Comparison of ENCODE assay signal across 8 cellular contexts in genomic region chr2:42810971-42811865, GRCh38. TPM values are rescaled to one million over a fixed set of nuclear protein-coding genes. Genes with fewer than 3 reads are reported as not detected.
DNase-seq lines count a peak whose midpoint lies in the region; ATAC-seq and TF ChIP-seq lines count a peak whose summit lies in the region.

No MANE protein-coding gene starts in this region.

- H3K4me1 ChIP-seq in left ventricle myocardium inferior, result peaks cover 28% of the 10 kb centered on the region

- peak overlapping the region; percentile 83 for H3K4me3 ChIP-seq in left ventricle myocardium inferior

- no peak for TF ChIP-seq CTCF in left ventricle myocardium inferior (IDR thresholded peaks at IDR 0.05; ENCODE audit: borderline replicate concordance)

- H3K27ac ChIP-seq in left ventricle myocardium inferior (replicated peaks), result peak overlapping the region; percentile 100

- DNase-seq in AG08396 (ENCODE audit: low spot score) (peak; percentile 50), RKO (ENCODE audit: low spot score) (peak; percentile 61), amniotic epithelial cell (ENCODE audit: low read depth) (peak; percentile 53), left ventricle myocardium inferior (peak; percentile 52), posterior cingulate gyrus (peak; percentile 28 to 94 (median 61)), NCI-H187 (lab: John Stamatoyannopoulos, UW) (no peak)

- H3K9me3 ChIP-seq in left ventricle myocardium inferior (replicated peaks), result no peaks in the 10 kb centered on the region

- intact Hi-C loops in left ventricle myocardium inferior (cut with micrococcal nuclease) (no loop called here), posterior cingulate gyrus (cut with DNase I) (no loop called here)

- H3K36me3 ChIP-seq in left ventricle myocardium inferior, result no peaks in the 10 kb centered on the region

- peak; percentile 1 for ATAC-seq in GM18519 (IDR thresholded peaks at IDR 0.05; ENCODE audit: low FRiP score, unreplicated experiment)
- ATAC-seq in HG03095 (IDR thresholded peaks at IDR 0.05; ENCODE audit: unreplicated experiment), result peak; percentile 5

- no peaks in the 10 kb centered on the region for H3K27me3 ChIP-seq in left ventricle myocardium inferior (ENCODE audit: low read depth)

RNA-seq across cellular contexts. Expression of gene HAAO, which starts 18.8 kb away (rescaled TPM):
- total RNA-seq in left ventricle myocardium inferior, result 2.3 TPM

RNA-seq across cellular contexts. Expression of gene OXER1, which starts 47.3 kb away (rescaled TPM):
- 0.36 TPM for total RNA-seq in left ventricle myocardium inferior

Comparison
In these comparisons a context has a peak if more than half of its experiments do, and no peak if none do; other contexts are left out.
1. DNase-seq: peak in AG08396 (single experiment), RKO (single experiment), amniotic epithelial cell (single experiment), left ventricle myocardium inferior (single experiment) and posterior cingulate gyrus (10 of 10); none in NCI-H187 (0 of 2).